ENCODE assay signal across 8 cellular contexts in genomic region chr17:51371732-51372151, GRCh38.
DNase-seq lines count a peak whose midpoint lies in the region; ATAC-seq and TF ChIP-seq lines count a peak whose summit lies in the region.

No MANE protein-coding gene starts in this region.

- WGBS in heart left ventricle, 4 donors: 21 to 34% (median 31%) methylated on average over 5 of the region's 5 CpGs

- TF ChIP-seq CTCF in DND-41 (IDR thresholded peaks at IDR 0.05; ENCODE audit: borderline replicate concordance, extremely low read depth, low read length, poor library complexity, severe bottlenecking) (peak; percentile 76), OCI-LY3 (IDR thresholded peaks at IDR 0.05; ENCODE audit: low read depth, low read length) (peak; percentile 79), heart left ventricle (IDR thresholded peaks at IDR 0.05) (peak; percentile 9 to 61 (median 40))

- no peak overlapping the region for H3K4me2 ChIP-seq in DND-41 (ENCODE audit: insufficient read depth, low read length)
- H3K4me2 ChIP-seq in OCI-LY3 (ENCODE audit: low read length): peak overlapping the region; percentile 83

- ATAC-seq in DND-41 (ENCODE audit: insufficient read depth, low read depth): peak; percentile 81
- ATAC-seq in heart left ventricle: peak in 3 of 4 donors; percentile 72 to 83 (median 77)

- H3K36me3 ChIP-seq in DND-41 (ENCODE audit: insufficient read depth, low read length) (no peaks in the 10 kb centered on the region), OCI-LY3 (replicated peaks; ENCODE audit: low read depth, low read length) (no peaks in the 10 kb centered on the region), heart left ventricle (no peaks in the 10 kb centered on the region)

- peaks cover 12% of the 10 kb centered on the region for H3K4me1 Mint-ChIP-seq in activated naive CD8-positive, alpha-beta T cell (ENCODE audit: low read depth)

- peak overlapping the region; percentile 34 for H3K27ac Mint-ChIP-seq in activated naive CD8-positive, alpha-beta T cell

- intact Hi-C loops in heart left ventricle (cut with DNase I): loop anchor here in 4 of 10 donors (5.0 to 10.0 kb wide), 4 partner anchors 163 to 736 kb away; no protein-coding TSS in a partner anchor

- H3K36me3 Mint-ChIP-seq in activated naive CD8-positive, alpha-beta T cell: no peaks in the 10 kb centered on the region

- no peak overlapping the region for H3K4me3 ChIP-seq in DND-41 (ENCODE audit: low read depth in 1 of 2, low read length in 2 of 2)
- peak overlapping the region; percentile 80 for H3K4me3 ChIP-seq in OCI-LY3 (ENCODE audit: low read length)
- no peak overlapping the region for H3K4me3 ChIP-seq in heart left ventricle

- no peaks in the 10 kb centered on the region for H3K27me3 Mint-ChIP-seq in activated naive CD8-positive, alpha-beta T cell

- H3K4me1 ChIP-seq in DND-41 (ENCODE audit: insufficient read depth, low read length) (0 out of 2 replicates have a peak, but pooled peaks cover 3% of the 10 kb centered on the region), OCI-LY3 (ENCODE audit: low read length) (peaks cover 8% of the 10 kb centered on the region), heart left ventricle (peaks cover 0 to 12% (median 0%) of the 10 kb centered on the region in 12 donors)

- H3K9me3 Mint-ChIP-seq in activated naive CD8-positive, alpha-beta T cell (ENCODE audit: low read depth): no peaks in the 10 kb centered on the region

- no peaks in the 10 kb centered on the region for H3K9me3 ChIP-seq in DND-41 (ENCODE audit: insufficient read depth, low read length, severe bottlenecking)
- no peaks in the 10 kb centered on the region for H3K9me3 ChIP-seq in OCI-LY3 (ENCODE audit: insufficient read depth, low read length)
- peaks cover 0 to 3% (median 0%) of the 10 kb centered on the region in 12 donors for H3K9me3 ChIP-seq in heart left ventricle

- H4K20me1 ChIP-seq in DND-41 (ENCODE audit: insufficient read depth, low read length) (no peaks in the 10 kb centered on the region), OCI-LY3 (ENCODE audit: insufficient read depth, low read length) (no peaks in the 10 kb centered on the region)

- no peak for TF ChIP-seq POLR2A in heart left ventricle (IDR thresholded peaks at IDR 0.05)

- H3K9ac ChIP-seq in DND-41 (ENCODE audit: low read depth, low read length) (no peak overlapping the region), OCI-LY3 (ENCODE audit: low read length) (peak overlapping the region; percentile 62; the same call in 1 of the 2 replicates)

- H3K4me3 Mint-ChIP-seq in activated naive CD8-positive, alpha-beta T cell: no peak overlapping the region

- H3K79me2 ChIP-seq in DND-41 (ENCODE audit: insufficient read depth, low read length) (no peaks in the 10 kb centered on the region), OCI-LY3 (ENCODE audit: low read length) (no peaks in the 10 kb centered on the region)

- DNase-seq in DND-41 (peak; percentile 43), HT-29 (ENCODE audit: low spot score) (peak; percentile 73), heart left ventricle (no peak), retina (peak; percentile 71), mesenteric fat pad (ENCODE audit: low spot score) (no peak)
- no peak for DNase-seq in effector CD8-positive, alpha-beta T cell (lab: John Stamatoyannopoulos, UW)

- H3K27me3 ChIP-seq in DND-41 (ENCODE audit: insufficient read depth, low read length, poor library complexity) (no peaks in the 10 kb centered on the region), OCI-LY3 (ENCODE audit: low read depth, low read length) (no peaks in the 10 kb centered on the region), heart left ventricle (peaks cover 0 to 11% (median 3%) of the 10 kb centered on the region in 9 donors)

- H3K27ac ChIP-seq in DND-41 (ENCODE audit: low read length): no peak overlapping the region
- peak overlapping the region; percentile 40; the same call in 1 of the 2 replicates for H3K27ac ChIP-seq in OCI-LY3 (ENCODE audit: low read length)
- H3K27ac ChIP-seq in heart left ventricle: no peak overlapping the region

- H2AFZ ChIP-seq in DND-41 (ENCODE audit: low read depth, low read length) (no peak overlapping the region), OCI-LY3 (ENCODE audit: low read depth, low read length) (peak overlapping the region; percentile 91)

Comparison
In these comparisons a context has a peak if more than half of its experiments do, and no peak if none do; other contexts are left out.
1. DNase-seq: peak in DND-41 (single experiment), HT-29 (single experiment) and retina (single experiment); none in heart left ventricle (0 of 5), effector CD8-positive, alpha-beta T cell (single experiment) and mesenteric fat pad (single experiment).
2. Peak in every context shown above with its lines, with median percentiles within 50 percentile points of each other: CTCF ChIP-seq.